Comparison of ENCODE assay signal across 1 cellular context in the genomic region with DNA sequence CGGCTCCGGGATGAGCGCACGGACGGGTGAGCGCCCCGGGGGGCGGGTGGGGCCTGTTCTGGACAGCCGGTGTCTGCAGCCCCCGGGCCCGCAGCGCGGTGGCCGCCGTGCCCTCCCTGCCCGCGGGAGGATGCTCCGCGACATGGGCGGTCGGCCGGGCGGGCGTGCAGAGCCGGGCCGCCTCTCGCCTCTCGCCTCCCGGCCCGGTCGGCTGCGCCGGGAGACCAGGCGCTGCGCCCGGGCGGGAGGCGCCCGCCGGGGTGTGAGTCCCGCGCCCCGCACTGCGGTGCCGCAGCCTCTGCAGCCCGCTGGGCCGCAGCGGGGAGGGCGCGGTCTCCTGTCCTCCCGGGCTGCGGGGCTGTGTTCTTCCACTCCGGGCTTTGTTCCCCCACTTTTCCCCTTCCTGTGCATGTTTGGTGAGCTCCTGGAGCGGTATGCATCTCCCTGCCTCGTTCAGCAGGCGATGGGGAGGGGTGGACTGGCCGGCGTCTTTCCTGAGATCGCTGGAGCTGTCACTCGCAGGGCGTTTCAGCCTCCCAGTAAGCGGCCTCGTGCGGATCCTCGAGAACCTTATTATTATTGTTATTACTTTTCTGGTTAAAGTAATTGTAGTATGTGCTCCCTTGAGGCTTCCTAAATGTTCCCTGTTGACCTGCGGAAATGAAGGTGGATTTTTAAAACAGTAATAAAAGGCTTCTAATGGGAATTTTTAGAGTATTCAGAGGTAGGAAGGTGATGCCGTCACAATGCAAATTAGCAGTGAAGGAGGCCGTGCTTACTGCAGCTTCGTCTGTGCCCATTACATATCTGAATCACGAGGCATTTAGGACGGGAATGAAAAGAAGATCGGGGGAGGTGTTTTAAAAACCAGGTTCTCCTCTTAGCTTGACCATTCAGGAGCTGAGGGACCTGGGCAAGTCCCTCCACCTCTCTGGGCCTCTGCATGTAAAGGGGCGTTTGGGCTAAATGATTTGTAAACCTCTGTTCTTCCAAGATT.
TF ChIP-seq lines count a peak whose summit lies in the region.

No MANE protein-coding gene starts in this region.

TF ChIP-seq in K562, 482 proteins besides CTCF, POLR2A, EP300 and RAD21 (continued from another document and continues in another):
- TF ChIP-seq, protein P1, sequence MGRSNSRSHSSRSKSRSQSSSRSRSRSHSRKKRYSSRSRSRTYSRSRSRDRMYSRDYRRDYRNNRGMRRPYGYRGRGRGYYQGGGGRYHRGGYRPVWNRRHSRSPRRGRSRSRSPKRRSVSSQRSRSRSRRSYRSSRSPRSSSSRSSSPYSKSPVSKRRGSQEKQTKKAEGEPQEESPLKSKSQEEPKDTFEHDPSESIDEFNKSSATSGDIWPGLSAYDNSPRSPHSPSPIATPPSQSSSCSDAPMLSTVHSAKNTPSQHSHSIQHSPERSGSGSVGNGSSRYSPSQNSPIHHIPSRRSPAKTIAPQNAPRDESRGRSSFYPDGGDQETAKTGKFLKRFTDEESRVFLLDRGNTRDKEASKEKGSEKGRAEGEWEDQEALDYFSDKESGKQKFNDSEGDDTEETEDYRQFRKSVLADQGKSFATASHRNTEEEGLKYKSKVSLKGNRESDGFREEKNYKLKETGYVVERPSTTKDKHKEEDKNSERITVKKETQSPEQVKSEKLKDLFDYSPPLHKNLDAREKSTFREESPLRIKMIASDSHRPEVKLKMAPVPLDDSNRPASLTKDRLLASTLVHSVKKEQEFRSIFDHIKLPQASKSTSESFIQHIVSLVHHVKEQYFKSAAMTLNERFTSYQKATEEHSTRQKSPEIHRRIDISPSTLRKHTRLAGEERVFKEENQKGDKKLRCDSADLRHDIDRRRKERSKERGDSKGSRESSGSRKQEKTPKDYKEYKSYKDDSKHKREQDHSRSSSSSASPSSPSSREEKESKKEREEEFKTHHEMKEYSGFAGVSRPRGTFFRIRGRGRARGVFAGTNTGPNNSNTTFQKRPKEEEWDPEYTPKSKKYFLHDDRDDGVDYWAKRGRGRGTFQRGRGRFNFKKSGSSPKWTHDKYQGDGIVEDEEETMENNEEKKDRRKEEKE (IDR thresholded peaks at IDR 0.05; ENCODE audit: borderline replicate concordance in 1 of 2, control insufficient read depth in 1 of 2, low read depth in 2 of 2, low read length in 1 of 2): 0 out of 4 replicates have a peak, but pooled peaks of 1 of the 2 experiments have one; percentile 26
- TF ChIP-seq, protein P2, sequence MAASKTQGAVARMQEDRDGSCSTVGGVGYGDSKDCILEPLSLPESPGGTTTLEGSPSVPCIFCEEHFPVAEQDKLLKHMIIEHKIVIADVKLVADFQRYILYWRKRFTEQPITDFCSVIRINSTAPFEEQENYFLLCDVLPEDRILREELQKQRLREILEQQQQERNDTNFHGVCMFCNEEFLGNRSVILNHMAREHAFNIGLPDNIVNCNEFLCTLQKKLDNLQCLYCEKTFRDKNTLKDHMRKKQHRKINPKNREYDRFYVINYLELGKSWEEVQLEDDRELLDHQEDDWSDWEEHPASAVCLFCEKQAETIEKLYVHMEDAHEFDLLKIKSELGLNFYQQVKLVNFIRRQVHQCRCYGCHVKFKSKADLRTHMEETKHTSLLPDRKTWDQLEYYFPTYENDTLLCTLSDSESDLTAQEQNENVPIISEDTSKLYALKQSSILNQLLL (CRISPR knock-in tag; IDR thresholded peaks at IDR 0.05; ENCODE audit: borderline replicate concordance): no peak
- TF ChIP-seq SIN3A (IDR thresholded peaks at IDR 0.05; ENCODE audit: borderline replicate concordance in 2 of 2, control insufficient read depth in 1 of 2, low read depth in 2 of 2, low read length in 2 of 2): peak in 1 of 2 experiments; percentile 11; a peak in 1 of 4 replicates
- TF ChIP-seq ZC3H11A (IDR thresholded peaks at IDR 0.05; ENCODE audit: low read depth, low read length): no peak
- TF ChIP-seq, protein P3, sequence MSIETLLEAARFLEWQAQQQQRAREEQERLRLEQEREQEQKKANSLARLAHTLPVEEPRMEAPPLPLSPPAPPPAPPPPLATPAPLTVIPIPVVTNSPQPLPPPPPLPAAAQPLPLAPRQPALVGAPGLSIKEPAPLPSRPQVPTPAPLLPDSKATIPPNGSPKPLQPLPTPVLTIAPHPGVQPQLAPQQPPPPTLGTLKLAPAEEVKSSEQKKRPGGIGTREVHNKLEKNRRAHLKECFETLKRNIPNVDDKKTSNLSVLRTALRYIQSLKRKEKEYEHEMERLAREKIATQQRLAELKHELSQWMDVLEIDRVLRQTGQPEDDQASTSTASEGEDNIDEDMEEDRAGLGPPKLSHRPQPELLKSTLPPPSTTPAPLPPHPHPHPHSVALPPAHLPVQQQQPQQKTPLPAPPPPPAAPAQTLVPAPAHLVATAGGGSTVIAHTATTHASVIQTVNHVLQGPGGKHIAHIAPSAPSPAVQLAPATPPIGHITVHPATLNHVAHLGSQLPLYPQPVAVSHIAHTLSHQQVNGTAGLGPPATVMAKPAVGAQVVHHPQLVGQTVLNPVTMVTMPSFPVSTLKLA (conservative IDR thresholded peaks at IDR 0.05): peak in 1 of 2 experiments; percentile 47; a peak in 2 of 4 replicates
- TF ChIP-seq, protein P4, sequence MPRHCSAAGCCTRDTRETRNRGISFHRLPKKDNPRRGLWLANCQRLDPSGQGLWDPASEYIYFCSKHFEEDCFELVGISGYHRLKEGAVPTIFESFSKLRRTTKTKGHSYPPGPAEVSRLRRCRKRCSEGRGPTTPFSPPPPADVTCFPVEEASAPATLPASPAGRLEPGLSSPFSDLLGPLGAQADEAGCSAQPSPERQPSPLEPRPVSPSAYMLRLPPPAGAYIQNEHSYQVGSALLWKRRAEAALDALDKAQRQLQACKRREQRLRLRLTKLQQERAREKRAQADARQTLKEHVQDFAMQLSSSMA (CRISPR knock-in tag; IDR thresholded peaks at IDR 0.05): no peak
- TF ChIP-seq SAP30 (IDR thresholded peaks at IDR 0.05; ENCODE audit: borderline replicate concordance, insufficient read depth, low read depth, low read length, poor library complexity, severe bottlenecking): peak; percentile 65
- TF ChIP-seq, protein P5, sequence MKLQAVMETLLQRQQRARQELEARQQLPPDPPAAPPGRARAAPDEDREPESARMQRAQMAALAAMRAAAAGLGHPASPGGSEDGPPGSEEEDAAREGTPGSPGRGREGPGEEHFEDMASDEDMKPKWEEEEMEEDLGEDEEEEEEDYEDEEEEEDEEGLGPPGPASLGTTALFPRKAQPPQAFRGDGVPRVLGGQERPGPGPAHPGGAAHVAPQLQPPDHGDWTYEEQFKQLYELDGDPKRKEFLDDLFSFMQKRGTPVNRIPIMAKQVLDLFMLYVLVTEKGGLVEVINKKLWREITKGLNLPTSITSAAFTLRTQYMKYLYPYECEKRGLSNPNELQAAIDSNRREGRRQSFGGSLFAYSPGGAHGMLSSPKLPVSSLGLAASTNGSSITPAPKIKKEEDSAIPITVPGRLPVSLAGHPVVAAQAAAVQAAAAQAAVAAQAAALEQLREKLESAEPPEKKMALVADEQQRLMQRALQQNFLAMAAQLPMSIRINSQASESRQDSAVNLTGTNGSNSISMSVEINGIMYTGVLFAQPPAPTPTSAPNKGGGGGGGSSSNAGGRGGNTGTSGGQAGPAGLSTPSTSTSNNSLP (IDR thresholded peaks at IDR 0.05; ENCODE audit: borderline replicate concordance, low read depth, low read length): no peak
- TF ChIP-seq, protein P6, sequence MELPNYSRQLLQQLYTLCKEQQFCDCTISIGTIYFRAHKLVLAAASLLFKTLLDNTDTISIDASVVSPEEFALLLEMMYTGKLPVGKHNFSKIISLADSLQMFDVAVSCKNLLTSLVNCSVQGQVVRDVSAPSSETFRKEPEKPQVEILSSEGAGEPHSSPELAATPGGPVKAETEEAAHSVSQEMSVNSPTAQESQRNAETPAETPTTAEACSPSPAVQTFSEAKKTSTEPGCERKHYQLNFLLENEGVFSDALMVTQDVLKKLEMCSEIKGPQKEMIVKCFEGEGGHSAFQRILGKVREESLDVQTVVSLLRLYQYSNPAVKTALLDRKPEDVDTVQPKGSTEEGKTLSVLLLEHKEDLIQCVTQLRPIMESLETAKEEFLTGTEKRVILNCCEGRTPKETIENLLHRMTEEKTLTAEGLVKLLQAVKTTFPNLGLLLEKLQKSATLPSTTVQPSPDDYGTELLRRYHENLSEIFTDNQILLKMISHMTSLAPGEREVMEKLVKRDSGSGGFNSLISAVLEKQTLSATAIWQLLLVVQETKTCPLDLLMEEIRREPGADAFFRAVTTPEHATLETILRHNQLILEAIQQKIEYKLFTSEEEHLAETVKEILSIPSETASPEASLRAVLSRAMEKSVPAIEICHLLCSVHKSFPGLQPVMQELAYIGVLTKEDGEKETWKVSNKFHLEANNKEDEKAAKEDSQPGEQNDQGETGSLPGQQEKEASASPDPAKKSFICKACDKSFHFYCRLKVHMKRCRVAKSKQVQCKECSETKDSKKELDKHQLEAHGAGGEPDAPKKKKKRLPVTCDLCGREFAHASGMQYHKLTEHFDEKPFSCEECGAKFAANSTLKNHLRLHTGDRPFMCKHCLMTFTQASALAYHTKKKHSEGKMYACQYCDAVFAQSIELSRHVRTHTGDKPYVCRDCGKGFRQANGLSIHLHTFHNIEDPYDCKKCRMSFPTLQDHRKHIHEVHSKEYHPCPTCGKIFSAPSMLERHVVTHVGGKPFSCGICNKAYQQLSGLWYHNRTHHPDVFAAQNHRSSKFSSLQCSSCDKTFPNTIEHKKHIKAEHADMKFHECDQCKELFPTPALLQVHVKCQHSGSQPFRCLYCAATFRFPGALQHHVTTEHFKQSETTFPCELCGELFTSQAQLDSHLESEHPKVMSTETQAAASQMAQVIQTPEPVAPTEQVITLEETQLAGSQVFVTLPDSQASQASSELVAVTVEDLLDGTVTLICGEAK (IDR thresholded peaks at IDR 0.05): no peak
- TF ChIP-seq, protein P6 (CRISPR knock-in tag; IDR thresholded peaks at IDR 0.05): no peak
- TF ChIP-seq NFIX (CRISPR knock-in tag; IDR thresholded peaks at IDR 0.05; ENCODE audit: low read depth): no peak
- TF ChIP-seq XRCC4 (IDR thresholded peaks at IDR 0.05; ENCODE audit: extremely low read depth, insufficient read depth, insufficient read length): no peak
- no peak for TF ChIP-seq MYBL2 (IDR thresholded peaks at IDR 0.05; ENCODE audit: low read depth)
- no peak for TF ChIP-seq MYBL2 (CRISPR knock-in tag; IDR thresholded peaks at IDR 0.05; ENCODE audit: borderline replicate concordance)
- TF ChIP-seq BDP1 (IDR thresholded peaks at IDR 0.05; ENCODE audit: insufficient read depth, insufficient read length): no peak
- no peak for TF ChIP-seq TCF7 (IDR thresholded peaks at IDR 0.05; ENCODE audit: borderline replicate concordance)
- TF ChIP-seq, protein P7, sequence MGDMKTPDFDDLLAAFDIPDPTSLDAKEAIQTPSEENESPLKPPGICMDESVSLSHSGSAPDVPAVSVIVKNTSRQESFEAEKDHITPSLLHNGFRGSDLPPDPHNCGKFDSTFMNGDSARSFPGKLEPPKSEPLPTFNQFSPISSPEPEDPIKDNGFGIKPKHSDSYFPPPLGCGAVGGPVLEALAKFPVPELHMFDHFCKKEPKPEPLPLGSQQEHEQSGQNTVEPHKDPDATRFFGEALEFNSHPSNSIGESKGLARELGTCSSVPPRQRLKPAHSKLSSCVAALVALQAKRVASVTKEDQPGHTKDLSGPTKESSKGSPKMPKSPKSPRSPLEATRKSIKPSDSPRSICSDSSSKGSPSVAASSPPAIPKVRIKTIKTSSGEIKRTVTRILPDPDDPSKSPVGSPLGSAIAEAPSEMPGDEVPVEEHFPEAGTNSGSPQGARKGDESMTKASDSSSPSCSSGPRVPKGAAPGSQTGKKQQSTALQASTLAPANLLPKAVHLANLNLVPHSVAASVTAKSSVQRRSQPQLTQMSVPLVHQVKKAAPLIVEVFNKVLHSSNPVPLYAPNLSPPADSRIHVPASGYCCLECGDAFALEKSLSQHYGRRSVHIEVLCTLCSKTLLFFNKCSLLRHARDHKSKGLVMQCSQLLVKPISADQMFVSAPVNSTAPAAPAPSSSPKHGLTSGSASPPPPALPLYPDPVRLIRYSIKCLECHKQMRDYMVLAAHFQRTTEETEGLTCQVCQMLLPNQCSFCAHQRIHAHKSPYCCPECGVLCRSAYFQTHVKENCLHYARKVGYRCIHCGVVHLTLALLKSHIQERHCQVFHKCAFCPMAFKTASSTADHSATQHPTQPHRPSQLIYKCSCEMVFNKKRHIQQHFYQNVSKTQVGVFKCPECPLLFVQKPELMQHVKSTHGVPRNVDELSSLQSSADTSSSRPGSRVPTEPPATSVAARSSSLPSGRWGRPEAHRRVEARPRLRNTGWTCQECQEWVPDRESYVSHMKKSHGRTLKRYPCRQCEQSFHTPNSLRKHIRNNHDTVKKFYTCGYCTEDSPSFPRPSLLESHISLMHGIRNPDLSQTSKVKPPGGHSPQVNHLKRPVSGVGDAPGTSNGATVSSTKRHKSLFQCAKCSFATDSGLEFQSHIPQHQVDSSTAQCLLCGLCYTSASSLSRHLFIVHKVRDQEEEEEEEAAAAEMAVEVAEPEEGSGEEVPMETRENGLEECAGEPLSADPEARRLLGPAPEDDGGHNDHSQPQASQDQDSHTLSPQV (IDR thresholded peaks at IDR 0.05): no peak
- TF ChIP-seq ATF1 (CRISPR knock-in tag; IDR thresholded peaks at IDR 0.05): no peak
- TF ChIP-seq ATF1 (tag; IDR thresholded peaks at IDR 0.05): no peak
- TF ChIP-seq COPS2 (conservative IDR thresholded peaks at IDR 0.05): no peak
- TF ChIP-seq NONO (IDR thresholded peaks at IDR 0.05; ENCODE audit: low read depth in 2 of 2, low read length in 1 of 2): peak in 1 of 2 experiments; percentile 53; a peak in 1 of 4 replicates
- TF ChIP-seq POLR2AphosphoS5 (IDR thresholded peaks at IDR 0.05; ENCODE audit: control insufficient read depth, insufficient read depth, low read depth, low read length): peak; percentile 38; the same call in 1 of the 2 replicates
- no peak for TF ChIP-seq ZBTB1 (CRISPR knock-in tag; IDR thresholded peaks at IDR 0.05; ENCODE audit: borderline replicate concordance, low read depth)
- no peak for TF ChIP-seq ZBED1 (IDR thresholded peaks at IDR 0.05)
- no peak for TF ChIP-seq ZNF212 (CRISPR knock-in tag; IDR thresholded peaks at IDR 0.05)
- TF ChIP-seq CHD2 (IDR thresholded peaks at IDR 0.05; ENCODE audit: low read depth, low read length): no peak
- TF ChIP-seq NR2C2 (CRISPR knock-in tag; IDR thresholded peaks at IDR 0.05): no peak
- TF ChIP-seq NR2C2 (tag; IDR thresholded peaks at IDR 0.05): 0 out of 2 replicates have a peak, but pooled peaks have one; percentile 11
